8 cellular contexts compared by ENCODE assay signal in genomic region chr5:175967471-175968372, GRCh38. TPM values are rescaled to one million over a fixed set of nuclear protein-coding genes. Genes with fewer than 3 reads are reported as not detected.
DNase-seq lines count a peak whose midpoint lies in the region; ATAC-seq and TF ChIP-seq lines count a peak whose summit lies in the region.
"Not testable (repeated sequence)": the region's sequence is repeated elsewhere in the genome, so short reads cannot be mapped to it uniquely, and the experiment has no call there.

TSS of gene THOC3 (minus strand) at chr5:175968315. CDS start at chr5:175968208, 107 bp downstream.

- intact Hi-C loops in dendritic cell treated with granulocyte-macrophage colony-stimulating factor and Interleukin-4, amounts not matched to agents 40 ng/mL and 50 ng/mL, for 4 days (cut with micrococcal nuclease); sigmoid colon (cut with DNase I): not testable (repeated sequence)

- H3K27ac ChIP-seq in sigmoid colon (peak within 1 kb of the TSS in 3 of 4 donors; percentile 28 to 65 (median 62)), tibial nerve (peak within 1 kb of the TSS in 1 of 4 donors; percentile 45)

- H3K9me2 ChIP-seq in Loucy (replicated peaks; ENCODE audit: low read depth, low read length), result not testable (repeated sequence)

- peak; percentile 98 for ATAC-seq in GM18505 (IDR thresholded peaks at IDR 0.05; ENCODE audit: unreplicated experiment)
- ATAC-seq in HG02623 (IDR thresholded peaks at IDR 0.05; ENCODE audit: unreplicated experiment), result peak; percentile 97

- not testable (repeated sequence) for H3K36me3 Mint-ChIP-seq in dendritic cell treated with granulocyte-macrophage colony-stimulating factor and Interleukin-4, amounts not matched to agents 40 ng/mL and 50 ng/mL, for 4 days (ENCODE audit: low read depth)

- H3K9me3 Mint-ChIP-seq in dendritic cell treated with granulocyte-macrophage colony-stimulating factor and Interleukin-4, amounts not matched to agents 40 ng/mL and 50 ng/mL, for 4 days, result not testable (repeated sequence)

- H3K4me2 ChIP-seq in Loucy (ENCODE audit: low read depth, low read length, poor library complexity, severe bottlenecking), result not testable (repeated sequence)

- not testable (repeated sequence) for H2AFZ ChIP-seq in Loucy (ENCODE audit: low read length)

- not testable (repeated sequence) for H3K36me3 ChIP-seq in Loucy (ENCODE audit: insufficient read depth, low read length); sigmoid colon; tibial nerve

- H4K20me1 ChIP-seq in Loucy (ENCODE audit: insufficient read depth, low read length, poor library complexity, severe bottlenecking), result not testable (repeated sequence)

- H3K4me1 Mint-ChIP-seq in dendritic cell treated with granulocyte-macrophage colony-stimulating factor and Interleukin-4, amounts not matched to agents 40 ng/mL and 50 ng/mL, for 4 days (ENCODE audit: low read depth), result not testable (repeated sequence)

- not testable (repeated sequence) for TF ChIP-seq CTCF in Loucy (conservative IDR thresholded peaks at IDR 0.05; ENCODE audit: low read length); sigmoid colon (IDR thresholded peaks at IDR 0.05); tibial nerve (IDR thresholded peaks at IDR 0.05)

- TF ChIP-seq POLR2A in GM18505 (IDR thresholded peaks at IDR 0.05; ENCODE audit: borderline replicate concordance, extremely low read depth, insufficient read depth, insufficient read length), result peak; percentile 50
- TF ChIP-seq POLR2A in sigmoid colon (IDR thresholded peaks at IDR 0.05); tibial nerve (IDR thresholded peaks at IDR 0.05): not testable (repeated sequence)

- TF ChIP-seq EP300 in sigmoid colon (IDR thresholded peaks at IDR 0.05), result not testable (repeated sequence)
- peak in 1 of 2 donors; percentile 45 for TF ChIP-seq EP300 in tibial nerve (IDR thresholded peaks at IDR 0.05)

- H3K4me3 ChIP-seq in Loucy (ENCODE audit: low read length, poor library complexity, severe bottlenecking) (peak within 1 kb of the TSS; percentile 64), sigmoid colon (peak within 1 kb of the TSS; percentile 55 to 87 (median 64)), tibial nerve (peak within 1 kb of the TSS; percentile 57 to 96 (median 70))

- 0 to 1% methylated on average over 53 to 55 of the region's 67 CpGs for WGBS in sigmoid colon, 2 donors
- WGBS in tibial nerve, 2 donors, result 1% methylated on average over 26 to 34 of the region's 67 CpGs

- not testable (repeated sequence) for H3K79me2 ChIP-seq in Loucy (ENCODE audit: insufficient read depth, low read length)

- H3F3A ChIP-seq in Loucy (ENCODE audit: low read depth), result not testable (repeated sequence)

- DNase-seq in activated CD8-positive, alpha-beta memory T cell treated with anti-CD3 and anti-CD28 coated beads for 24 hours, result peak; percentile 90
- DNase-seq in islet precursor cell (peak; percentile 73), sigmoid colon (peak; percentile 80), tibial nerve (ENCODE audit: low spot score in 2 of 2) (peak in 1 of 2 donors; percentile 17)

- H3K27me3 ChIP-seq in Loucy (ENCODE audit: insufficient read depth, low read length, poor library complexity, severe bottlenecking); sigmoid colon; tibial nerve: not testable (repeated sequence)

- H3K9me3 ChIP-seq in Loucy (ENCODE audit: insufficient read depth, low read depth, low read length); sigmoid colon; tibial nerve: not testable (repeated sequence)

- H3K27me3 Mint-ChIP-seq in dendritic cell treated with granulocyte-macrophage colony-stimulating factor and Interleukin-4, amounts not matched to agents 40 ng/mL and 50 ng/mL, for 4 days, result not testable (repeated sequence)

- not testable (repeated sequence) for H3K9ac ChIP-seq in Loucy (ENCODE audit: low read depth, low read length, poor library complexity, severe bottlenecking)

- H3K27ac Mint-ChIP-seq in dendritic cell treated with granulocyte-macrophage colony-stimulating factor and Interleukin-4, amounts not matched to agents 40 ng/mL and 50 ng/mL, for 4 days, result peak within 1 kb of the TSS; percentile 78

- not testable (repeated sequence) for H3K4me1 ChIP-seq in Loucy (ENCODE audit: insufficient read depth, low read length, poor library complexity, severe bottlenecking); sigmoid colon; tibial nerve

- H3K4me3 Mint-ChIP-seq in dendritic cell treated with granulocyte-macrophage colony-stimulating factor and Interleukin-4, amounts not matched to agents 40 ng/mL and 50 ng/mL, for 4 days, result peak within 1 kb of the TSS; percentile 83

RNA-seq across cellular contexts. Expression of gene THOC3, which starts in this region (rescaled TPM):
- total RNA-seq in sigmoid colon (10 to 100 TPM; 17.2 to 27.2 (median 19.4) TPM), tibial nerve (10 to 100 TPM; 21.6 to 37.0 (median 28.1) TPM)
- 10 to 100 TPM; 30.6 to 42.3 (median 31.2) TPM for polyA plus RNA-seq in sigmoid colon
